ENCODE assay signal across 11 cellular contexts in genomic region chr2:230684222-230685164, GRCh38. TPM values are rescaled to one million over a fixed set of nuclear protein-coding genes. Genes with fewer than 3 reads are reported as not detected.
DNase-seq lines count a peak whose midpoint lies in the region; ATAC-seq and TF ChIP-seq lines count a peak whose summit lies in the region.
"Had no signal": no experiment of that assay in that cellular context is flagged by ENCODE, and none has a peak within 500 bp of the region (broad histone marks: within the 10 kb centered on the region; RNA-seq: fewer than 3 reads in every experiment).

No MANE protein-coding gene starts in this region.

- no peaks in the 10 kb centered on the region for H3K9me3 ChIP-seq in heart left ventricle
- no peaks in the 10 kb centered on the region for H3K9me3 ChIP-seq in SJSA1 (replicated peaks)
- H3K9me3 ChIP-seq in CD8-positive, alpha-beta T cell (ENCODE audit: low read length), result no peaks in the 10 kb centered on the region

- H3K4me3 Mint-ChIP-seq in glutamatergic neuron (ENCODE audit: unreplicated experiment) (peak overlapping the region; percentile 74), type B pancreatic cell (peak overlapping the region; percentile 3)
- H3K4me3 Mint-ChIP-seq in CD8-positive, alpha-beta T cell, result no peak overlapping the region
- H3K4me3 Mint-ChIP-seq: activated CD4-positive, alpha-beta memory T cell treated with anti-CD3 and anti-CD28 coated beads for 36 hours had no signal

- ATAC-seq in left cardiac atrium (peak in 1 of 2 donors; percentile 39), heart left ventricle (no peak)
- no peak for ATAC-seq in CD8-positive, alpha-beta T cell
- ATAC-seq: GM12878 had no signal

- intact Hi-C loops in left cardiac atrium (cut with DNase I) (no loop called here), heart left ventricle (cut with DNase I) (no loop called here)
- intact Hi-C loops in CD8-positive, alpha-beta T cell (cut with DNase I, micrococcal nuclease), result no loop called here

- CTCF ChIA-PET in CD8-positive, alpha-beta T cell (lab: Charles Lee), result interaction anchor here (0.6 to 1.0 kb wide), 3 partner anchors 24 to 114 kb away, joined by 3 to 4 read pairs (median 3); no protein-coding TSS in a partner anchor

- H3K36me3 Mint-ChIP-seq in glutamatergic neuron (ENCODE audit: unreplicated experiment) (no peaks in the 10 kb centered on the region), type B pancreatic cell (no peaks in the 10 kb centered on the region)
- H3K36me3 Mint-ChIP-seq in CD8-positive, alpha-beta T cell, result no peaks in the 10 kb centered on the region
- H3K36me3 Mint-ChIP-seq: activated CD4-positive, alpha-beta memory T cell treated with anti-CD3 and anti-CD28 coated beads for 36 hours had no signal

- POLR2A ChIA-PET in CD8-positive, alpha-beta T cell (lab: Charles Lee), result interaction anchor here (1.3 kb wide), 1 partner anchor 23 kb away, joined by 4 read pairs; no protein-coding TSS in a partner anchor

- peaks cover 20% of the 10 kb centered on the region for H3K4me1 Mint-ChIP-seq in glutamatergic neuron (ENCODE audit: low read depth, unreplicated experiment)
- H3K4me1 Mint-ChIP-seq in type B pancreatic cell (ENCODE audit: unreplicated experiment), result peaks cover 33% of the 10 kb centered on the region
- H3K4me1 Mint-ChIP-seq in CD8-positive, alpha-beta T cell (ENCODE audit: low read depth), result peaks cover 3% of the 10 kb centered on the region

- H3K9me3 Mint-ChIP-seq in glutamatergic neuron (ENCODE audit: unreplicated experiment) (peaks cover 9% of the 10 kb centered on the region), type B pancreatic cell (peaks cover 5% of the 10 kb centered on the region)
- H3K9me3 Mint-ChIP-seq in CD8-positive, alpha-beta T cell, result no peaks in the 10 kb centered on the region
- H3K9me3 Mint-ChIP-seq: activated CD4-positive, alpha-beta memory T cell treated with anti-CD3 and anti-CD28 coated beads for 36 hours had no signal

- H3K27ac Mint-ChIP-seq in glutamatergic neuron (ENCODE audit: unreplicated experiment) (peak overlapping the region; percentile 96), type B pancreatic cell (peak overlapping the region; percentile 80)
- H3K27ac Mint-ChIP-seq in CD8-positive, alpha-beta T cell, result no peak overlapping the region
- H3K27ac Mint-ChIP-seq: activated CD4-positive, alpha-beta memory T cell treated with anti-CD3 and anti-CD28 coated beads for 36 hours had no signal

- H3K27me3 Mint-ChIP-seq in glutamatergic neuron (ENCODE audit: unreplicated experiment) (peaks cover 7% of the 10 kb centered on the region), type B pancreatic cell (peaks cover 19% of the 10 kb centered on the region)
- H3K27me3 Mint-ChIP-seq in CD8-positive, alpha-beta T cell (ENCODE audit: low read depth), result no peaks in the 10 kb centered on the region
- H3K27me3 Mint-ChIP-seq: activated CD4-positive, alpha-beta memory T cell treated with anti-CD3 and anti-CD28 coated beads for 36 hours had no signal

- DNase-seq in left cardiac atrium, result peak; percentile 36
- DNase-seq in heart left ventricle, result no peak
- DNase-seq in SJSA1 (ENCODE audit: low read depth in 1 of 2, low spot score in 2 of 2), result peak; percentile 55 to 73
- no peak for DNase-seq in glutamatergic neuron
- DNase-seq in type B pancreatic cell (ENCODE audit: extremely low spot score, unreplicated experiment), result no peak
- DNase-seq in HuH-7 (ENCODE audit: low spot score), result no peak
- no peak for DNase-seq in NCI-H128 (lab: John Stamatoyannopoulos, UW; ENCODE audit: unreplicated experiment)
- no peak for DNase-seq in CD8-positive, alpha-beta T cell
- DNase-seq: activated CD4-positive, alpha-beta memory T cell treated with anti-CD3 and anti-CD28 coated beads for 36 hours; NCI-H1694 treated with DMSO at 0.1 percent for 48 hours had no signal

- TF ChIP-seq POLR2A in heart left ventricle (IDR thresholded peaks at IDR 0.05), result no peak

- H3K36me3 ChIP-seq in heart left ventricle (no peaks in the 10 kb centered on the region), SJSA1 (no peaks in the 10 kb centered on the region)
- no peaks in the 10 kb centered on the region for H3K36me3 ChIP-seq in CD8-positive, alpha-beta T cell (ENCODE audit: insufficient read depth, low read length)

- TF ChIP-seq CTCF in heart left ventricle (IDR thresholded peaks at IDR 0.05), result no peak
- TF ChIP-seq CTCF in glutamatergic neuron (IDR thresholded peaks at IDR 0.05; ENCODE audit: partially characterized antibody, unreplicated experiment), result no peak
- no peak for TF ChIP-seq CTCF in type B pancreatic cell (conservative IDR thresholded peaks at IDR 0.05)
- TF ChIP-seq CTCF in CD8-positive, alpha-beta T cell (IDR thresholded peaks at IDR 0.05), result no peak

- H3K27me3 ChIP-seq in heart left ventricle, result no peaks in the 10 kb centered on the region
- H3K27me3 ChIP-seq in SJSA1 (replicated peaks), result no peaks in the 10 kb centered on the region
- H3K27me3 ChIP-seq in CD8-positive, alpha-beta T cell (ENCODE audit: insufficient read depth, low read length), result no peaks in the 10 kb centered on the region

- WGBS in heart left ventricle, 4 donors, result 63 to 71% (median 67%) methylated on average over 9 of the region's 9 CpGs

- H3K4me3 ChIP-seq in heart left ventricle (no peak overlapping the region), SJSA1 (no peak overlapping the region)
- no peak overlapping the region for H3K4me3 ChIP-seq in CD8-positive, alpha-beta T cell (ENCODE audit: low read depth, low read length)
- H3K4me3 ChIP-seq: GM12878 had no signal

- peak overlapping the region in 1 of 12 donors; percentile 79 for H3K27ac ChIP-seq in heart left ventricle
- H3K27ac ChIP-seq in SJSA1, result peak overlapping the region; percentile 31; the same call in 1 of the 2 replicates
- H3K27ac ChIP-seq in CD8-positive, alpha-beta T cell (ENCODE audit: low read depth, low read length), result no peak overlapping the region

- peaks cover 0 to 18% (median 0%) of the 10 kb centered on the region in 12 donors for H3K4me1 ChIP-seq in heart left ventricle
- H3K4me1 ChIP-seq in SJSA1 (replicated peaks), result peaks cover 29% of the 10 kb centered on the region
- H3K4me1 ChIP-seq in CD8-positive, alpha-beta T cell (ENCODE audit: insufficient read depth, low read length), result no peaks in the 10 kb centered on the region

RNA-seq across cellular contexts. Expression of gene CAB39, which starts 28.1 kb away (rescaled TPM):
- total RNA-seq in left cardiac atrium (10 to 100 TPM; 85.5 to 87.8 TPM), heart left ventricle (10 to 100 TPM; 64.3 to 99.2 (median 84.8) TPM), glutamatergic neuron (ENCODE audit: unreplicated experiment) (60.3 TPM), type B pancreatic cell (ENCODE audit: low replicate concordance) (49.2 and 66.9 TPM in 2 replicates)
- polyA plus RNA-seq in heart left ventricle, result 10 to 100 TPM; 28.6 to 48.7 TPM
- total RNA-seq in SJSA1 (2014; rRNA removed; shearing (Covaris generic)), result 106 and 108 TPM in 2 replicates
- 10 to 100 TPM; 36.4 to 42.6 TPM for total RNA-seq in CD8-positive, alpha-beta T cell

Comparison
In these comparisons a context has a peak if more than half of its experiments do, and no peak if none do; other contexts are left out.
1. DNase-seq: peak in left cardiac atrium (single experiment) and SJSA1 (2 of 2); none in heart left ventricle (0 of 5), glutamatergic neuron (single experiment), type B pancreatic cell (single experiment), HuH-7 (single experiment), NCI-H128 (single experiment) and CD8-positive, alpha-beta T cell (0 of 7).